Comparison of ENCODE assay signal across 10 cellular contexts in genomic region chr9:136266641-136267040, GRCh38. TPM values are rescaled to one million over a fixed set of nuclear protein-coding genes. Genes with fewer than 3 reads are reported as not detected.
DNase-seq lines count a peak whose midpoint lies in the region; ATAC-seq, FAIRE-seq and TF ChIP-seq lines count a peak whose summit lies in the region.
"Not testable (repeated sequence)": the region's sequence is repeated elsewhere in the genome, so short reads cannot be mapped to it uniquely, and the experiment has no call there.
"Had no signal": no experiment of that assay in that cellular context is flagged by ENCODE, and none has a peak within 500 bp of the region (broad histone marks: within the 10 kb centered on the region; RNA-seq: fewer than 3 reads in every experiment).

No MANE protein-coding gene starts in this region.

- not testable (repeated sequence) for H3K9ac ChIP-seq in keratinocyte (ENCODE audit: control insufficient read depth, extremely low read depth, insufficient read depth, low read length)

- H3K4me1 ChIP-seq in CD4-positive, alpha-beta memory T cell (ENCODE audit: insufficient read depth, low read length); keratinocyte (ENCODE audit: control insufficient read depth, extremely low read depth, insufficient read depth, low read length); ovary (ENCODE audit: insufficient read depth); upper lobe of right lung: not testable (repeated sequence)

- FAIRE-seq in keratinocyte (lab: Jason Lieb, UNC), result not testable (repeated sequence)

- not testable (repeated sequence) for H3K9me1 ChIP-seq in keratinocyte (ENCODE audit: control insufficient read depth, extremely low read depth, insufficient read depth, low read length)

- dilution Hi-C loops in keratinocyte (cut with MboI; ENCODE audit: extremely low pct_ligation_motif_present, low sequenced_read_pairs), result not testable (repeated sequence)

- H3K36me3 Mint-ChIP-seq in CD4-positive, alpha-beta memory T cell; T-helper 1 cell treated with Interleukin-12 subunit alpha and Interleukin-12 subunit beta and Interleukin-4 antibody, amounts not matched to agents 30 μg/mL and 1 μg/mL, for 36 hours (ENCODE audit: low read depth); activated T-helper 2 cell treated with anti-CD3 and anti-CD28 coated beads, Interferon-gamma antibody, Interleukin-2, Interleukin-4, amounts not matched to agents 10 μg/mL and 5 μg/mL and 100 μg/mL, durations not matched to agents 14 hours and 24 hours and 36 hours (ENCODE audit: low read depth); dendritic cell treated with granulocyte-macrophage colony-stimulating factor and Interleukin-4, amounts not matched to agents 40 ng/mL and 50 ng/mL, for 4 days (ENCODE audit: low read depth): not testable (repeated sequence)

- H3K4me3 ChIP-seq in CD4-positive, alpha-beta memory T cell (ENCODE audit: low read length in 2 of 2), result peak overlapping the region in 1 of 2 donors; percentile 30
- H3K4me3 ChIP-seq in Jurkat, Clone E6-1 (ENCODE audit: low read length), result peak overlapping the region; percentile 35; the same call in 1 of the 2 replicates
- H3K4me3 ChIP-seq in keratinocyte (ENCODE audit: control insufficient read depth in 2 of 3, extremely low read depth in 1 of 3, insufficient read depth in 2 of 3, low read depth in 1 of 3, low read length in 3 of 3), result not testable (repeated sequence)
- H3K4me3 ChIP-seq in ovary (peak overlapping the region; percentile 35), upper lobe of right lung (peak overlapping the region; percentile 58)

- not testable (repeated sequence) for H2AFZ ChIP-seq in keratinocyte (ENCODE audit: control insufficient read depth, low read length)

- not testable (repeated sequence) for TF ChIP-seq POLR2A in ovary (IDR thresholded peaks at IDR 0.05)

- CTCF ChIA-PET in CD4-positive, alpha-beta memory T cell (lab: Charles Lee; ENCODE audit: partially characterized antibody), result interaction anchor here (1.2 kb wide), 1 partner anchor 144 kb away, joined by 4 read pairs; no protein-coding TSS in a partner anchor

- WGBS in ovary, 3 donors, result 85 to 92% (median 86%) methylated on average over 18 of the region's 18 CpGs

- H3K27me3 ChIP-seq in CD4-positive, alpha-beta memory T cell (ENCODE audit: insufficient read depth, low read length); ovary; upper lobe of right lung: not testable (repeated sequence)
- H3K27me3 ChIP-seq in keratinocyte (ENCODE audit: control insufficient read depth, extremely low read depth, insufficient read depth, low read length), result peaks cover 11% of the 10 kb centered on the region

- not testable (repeated sequence) for DNase-seq in CD4-positive, alpha-beta memory T cell; Jurkat, Clone E6-1 (ENCODE audit: low read depth, low spot score); activated T-helper 2 cell treated with anti-CD3 and anti-CD28 coated beads, Interferon-gamma antibody, Interleukin-2, Interleukin-4, amounts not matched to agents 10 μg/mL and 5 μg/mL and 100 μg/mL, durations not matched to agents 14 hours and 24 hours and 36 hours (ENCODE audit: low spot score); keratinocyte (ENCODE audit: low read depth, low spot score); ovary; upper lobe of right lung

- H4K20me1 ChIP-seq in keratinocyte (ENCODE audit: control insufficient read depth, extremely low read depth, insufficient read depth, low read length), result not testable (repeated sequence)

- ATAC-seq in upper lobe of right lung, result not testable (repeated sequence)

- TF ChIP-seq EP300 in ovary (IDR thresholded peaks at IDR 0.05), result not testable (repeated sequence)

- not testable (repeated sequence) for H3K36me3 ChIP-seq in CD4-positive, alpha-beta memory T cell (ENCODE audit: insufficient read depth, low read length); keratinocyte (ENCODE audit: control insufficient read depth in 2 of 2, extremely low read depth in 1 of 2, insufficient read depth in 2 of 2, low read length in 2 of 2); ovary; upper lobe of right lung

- H3K27ac Mint-ChIP-seq in CD4-positive, alpha-beta memory T cell, result peak overlapping the region in 6 of 7 donors; percentile 3 to 92 (median 80)
- peak overlapping the region; percentile 75 for H3K27ac Mint-ChIP-seq in T-helper 1 cell treated with Interleukin-12 subunit alpha and Interleukin-12 subunit beta and Interleukin-4 antibody, amounts not matched to agents 30 μg/mL and 1 μg/mL, for 36 hours
- H3K27ac Mint-ChIP-seq in activated T-helper 2 cell treated with anti-CD3 and anti-CD28 coated beads, Interferon-gamma antibody, Interleukin-2, Interleukin-4, amounts not matched to agents 10 μg/mL and 5 μg/mL and 100 μg/mL, durations not matched to agents 14 hours and 24 hours and 36 hours, result peak overlapping the region; percentile 68
- peak overlapping the region; percentile 80 for H3K27ac Mint-ChIP-seq in dendritic cell treated with granulocyte-macrophage colony-stimulating factor and Interleukin-4, amounts not matched to agents 40 ng/mL and 50 ng/mL, for 4 days

- POLR2A ChIA-PET in CD4-positive, alpha-beta memory T cell (lab: Charles Lee; ENCODE audit: partially characterized antibody), result interaction anchor here (0.7 to 1.9 kb wide), 12 partner anchors 12 to 358 kb away, joined by 3 to 10 read pairs (median 4); partner anchors contain the start of genes CAMSAP1, DNLZ, QSOX2 and UBAC1

- H3K27me3 Mint-ChIP-seq in CD4-positive, alpha-beta memory T cell; T-helper 1 cell treated with Interleukin-12 subunit alpha and Interleukin-12 subunit beta and Interleukin-4 antibody, amounts not matched to agents 30 μg/mL and 1 μg/mL, for 36 hours (ENCODE audit: low read depth); activated T-helper 2 cell treated with anti-CD3 and anti-CD28 coated beads, Interferon-gamma antibody, Interleukin-2, Interleukin-4, amounts not matched to agents 10 μg/mL and 5 μg/mL and 100 μg/mL, durations not matched to agents 14 hours and 24 hours and 36 hours (ENCODE audit: low read depth): not testable (repeated sequence)
- H3K27me3 Mint-ChIP-seq in dendritic cell treated with granulocyte-macrophage colony-stimulating factor and Interleukin-4, amounts not matched to agents 40 ng/mL and 50 ng/mL, for 4 days, result peaks cover 21% of the 10 kb centered on the region

- H3K9me3 ChIP-seq in CD4-positive, alpha-beta memory T cell (ENCODE audit: control insufficient read depth in 1 of 2, low read length in 2 of 2); keratinocyte (ENCODE audit: control insufficient read depth, low read depth, low read length); ovary; upper lobe of right lung: not testable (repeated sequence)

- not testable (repeated sequence) for H3K9me3 Mint-ChIP-seq in CD4-positive, alpha-beta memory T cell; T-helper 1 cell treated with Interleukin-12 subunit alpha and Interleukin-12 subunit beta and Interleukin-4 antibody, amounts not matched to agents 30 μg/mL and 1 μg/mL, for 36 hours; activated T-helper 2 cell treated with anti-CD3 and anti-CD28 coated beads, Interferon-gamma antibody, Interleukin-2, Interleukin-4, amounts not matched to agents 10 μg/mL and 5 μg/mL and 100 μg/mL, durations not matched to agents 14 hours and 24 hours and 36 hours; dendritic cell treated with granulocyte-macrophage colony-stimulating factor and Interleukin-4, amounts not matched to agents 40 ng/mL and 50 ng/mL, for 4 days

- H3K4me1 Mint-ChIP-seq in CD4-positive, alpha-beta memory T cell, result peaks cover 2 to 12% (median 4%) of the 10 kb centered on the region in 4 donors
- not testable (repeated sequence) for H3K4me1 Mint-ChIP-seq in T-helper 1 cell treated with Interleukin-12 subunit alpha and Interleukin-12 subunit beta and Interleukin-4 antibody, amounts not matched to agents 30 μg/mL and 1 μg/mL, for 36 hours (ENCODE audit: low read depth); activated T-helper 2 cell treated with anti-CD3 and anti-CD28 coated beads, Interferon-gamma antibody, Interleukin-2, Interleukin-4, amounts not matched to agents 10 μg/mL and 5 μg/mL and 100 μg/mL, durations not matched to agents 14 hours and 24 hours and 36 hours (ENCODE audit: low read depth)
- peaks cover 24% of the 10 kb centered on the region for H3K4me1 Mint-ChIP-seq in dendritic cell treated with granulocyte-macrophage colony-stimulating factor and Interleukin-4, amounts not matched to agents 40 ng/mL and 50 ng/mL, for 4 days (ENCODE audit: low read depth)

- H3K4me2 ChIP-seq in keratinocyte (ENCODE audit: control insufficient read depth, extremely low read depth, insufficient read depth, low read depth, low read length), result peak overlapping the region; percentile 53

- not testable (repeated sequence) for H3K27ac ChIP-seq in CD4-positive, alpha-beta memory T cell (ENCODE audit: low read depth, low read length); keratinocyte (ENCODE audit: control insufficient read depth, insufficient read depth, low read length); ovary; upper lobe of right lung

- not testable (repeated sequence) for TF ChIP-seq CTCF in keratinocyte (optimal IDR thresholded peaks at IDR 0.05 in 1 of 3, IDR thresholded peaks at IDR 0.05 in 1 of 3, conservative IDR thresholded peaks at IDR 0.05 in 1 of 3; ENCODE audit: extremely low read depth in 1 of 3, insufficient read depth in 2 of 3, low read length in 3 of 3); ovary (IDR thresholded peaks at IDR 0.05); upper lobe of right lung (IDR thresholded peaks at IDR 0.05)

- peak overlapping the region; percentile 67 to 90 (median 84) for H3K4me3 Mint-ChIP-seq in CD4-positive, alpha-beta memory T cell
- H3K4me3 Mint-ChIP-seq in T-helper 1 cell treated with Interleukin-12 subunit alpha and Interleukin-12 subunit beta and Interleukin-4 antibody, amounts not matched to agents 30 μg/mL and 1 μg/mL, for 36 hours, result peak overlapping the region; percentile 71
- peak overlapping the region; percentile 66 for H3K4me3 Mint-ChIP-seq in activated T-helper 2 cell treated with anti-CD3 and anti-CD28 coated beads, Interferon-gamma antibody, Interleukin-2, Interleukin-4, amounts not matched to agents 10 μg/mL and 5 μg/mL and 100 μg/mL, durations not matched to agents 14 hours and 24 hours and 36 hours (ENCODE audit: low read depth)
- peak overlapping the region; percentile 63 for H3K4me3 Mint-ChIP-seq in dendritic cell treated with granulocyte-macrophage colony-stimulating factor and Interleukin-4, amounts not matched to agents 40 ng/mL and 50 ng/mL, for 4 days

- H3K79me2 ChIP-seq in keratinocyte (ENCODE audit: control insufficient read depth, insufficient read depth, low read length), result not testable (repeated sequence)

- intact Hi-C loops in CD4-positive, alpha-beta memory T cell (cut with micrococcal nuclease), result loop anchor here (1.0 to 5.0 kb wide), 3 partner anchors 21 to 136 kb away; partner anchors contain the start of genes DNLZ, QSOX2 and SNAPC4
- intact Hi-C loops in activated T-helper 2 cell treated with anti-CD3 and anti-CD28 coated beads, Interferon-gamma antibody, Interleukin-2, Interleukin-4, amounts not matched to agents 10 μg/mL and 5 μg/mL and 100 μg/mL, durations not matched to agents 14 hours and 24 hours and 36 hours (cut with micrococcal nuclease), result loop anchor here (1.0 kb wide), 1 partner anchor 21 kb away; the partner anchor contains the start of gene QSOX2
- intact Hi-C loops in dendritic cell treated with granulocyte-macrophage colony-stimulating factor and Interleukin-4, amounts not matched to agents 40 ng/mL and 50 ng/mL, for 4 days (cut with micrococcal nuclease), result loop anchor here (1.0 kb wide), 1 partner anchor 21 kb away; the partner anchor contains the start of gene QSOX2
- intact Hi-C loops in ovary (cut with DNase I); upper lobe of right lung (cut with DNase I): not testable (repeated sequence)

RNA-seq across cellular contexts. Expression of gene QSOX2, which starts 21.0 kb away (rescaled TPM):
- total RNA-seq in CD4-positive, alpha-beta memory T cell, result 10 to 100 TPM; 14.8 to 15.0 TPM
- polyA plus RNA-seq in CD4-positive, alpha-beta memory T cell, result under 1 TPM; 0.35 to 0.87 TPM
- 22.4 TPM for polyA plus RNA-seq in Jurkat, Clone E6-1 (2012; ENCODE audit: insufficient read depth, insufficient read length)
- 24.9 and 25.4 TPM in 2 replicates for total RNA-seq in activated T-helper 2 cell treated with anti-CD3 and anti-CD28 coated beads, Interferon-gamma antibody, Interleukin-2, Interleukin-4, amounts not matched to agents 10 μg/mL and 5 μg/mL and 100 μg/mL, durations not matched to agents 14 hours and 24 hours and 36 hours
- polyA plus RNA-seq in keratinocyte, result 6.9 to 11.9 TPM (median 10.9 TPM) in 3 replicates
- polyA plus RNA-seq in keratinocyte (2011; ENCODE audit: low read depth), result 7.8 TPM
- 2.4 and 3.4 TPM in 2 replicates for polyA plus RNA-seq in keratinocyte (2011; cell fraction: cytosol; rRNA removed)
- polyA plus RNA-seq in keratinocyte (2011; cell fraction: nucleus; rRNA removed), result 22.9 and 28.2 TPM in 2 replicates
- polyA plus RNA-seq in keratinocyte (2012; ENCODE audit: low replicate concordance), result 6.2 and 8.8 TPM in 2 replicates
- polyA minus RNA-seq in keratinocyte, result 8.9 to 11.9 TPM (median 9.2 TPM) in 3 replicates
- 5.8 TPM for polyA minus RNA-seq in keratinocyte (2011; cell fraction: cytosol; rRNA and poly(A)+ RNA removed)
- polyA minus RNA-seq in keratinocyte (2011; cell fraction: nucleus; rRNA and poly(A)+ RNA removed), result 15.0 and 25.2 TPM in 2 replicates
- total RNA-seq in ovary, result 10 to 100 TPM in 3 of 7 donors, 1 to 10 TPM in 4; 7.5 to 14.3 (median 10.0) TPM
- 1 to 10 TPM; 5.6 to 5.8 TPM for polyA plus RNA-seq in ovary
- total RNA-seq in upper lobe of right lung, result 13.1 TPM

RNA-seq across cellular contexts. Expression of gene CCDC187, which starts 37.3 kb away (rescaled TPM):
- not detected for total RNA-seq in CD4-positive, alpha-beta memory T cell
- polyA plus RNA-seq in CD4-positive, alpha-beta memory T cell, result not detected
- not detected for polyA plus RNA-seq in Jurkat, Clone E6-1 (2012; ENCODE audit: insufficient read depth, insufficient read length)
- total RNA-seq in activated T-helper 2 cell treated with anti-CD3 and anti-CD28 coated beads, Interferon-gamma antibody, Interleukin-2, Interleukin-4, amounts not matched to agents 10 μg/mL and 5 μg/mL and 100 μg/mL, durations not matched to agents 14 hours and 24 hours and 36 hours, result 0.02 TPM in 1 of 2 replicates, not detected in the other
- polyA plus RNA-seq in keratinocyte, result 0.03 to 0.04 TPM in 2 of 3 replicates, not detected in the other
- not detected for polyA plus RNA-seq in keratinocyte (2011; ENCODE audit: low read depth)
- polyA plus RNA-seq in keratinocyte (2011; cell fraction: cytosol; rRNA removed), result not detected in 2 replicates
- polyA plus RNA-seq in keratinocyte (2011; cell fraction: nucleus; rRNA removed), result 0.03 TPM in 1 of 2 replicates, not detected in the other
- not detected in 2 replicates for polyA plus RNA-seq in keratinocyte (2012; ENCODE audit: low replicate concordance)
- 0.26 TPM in 1 of 3 replicates, not detected in the others for polyA minus RNA-seq in keratinocyte
- polyA minus RNA-seq in keratinocyte (2011; cell fraction: cytosol; rRNA and poly(A)+ RNA removed), result not detected
- not detected in 2 replicates for polyA minus RNA-seq in keratinocyte (2011; cell fraction: nucleus; rRNA and poly(A)+ RNA removed)
- total RNA-seq in ovary, result 10 to 100 TPM in 1 of 7 donors, 1 to 10 TPM in 2, under 1 TPM in 3, not detected in 1; 0.03 to 15.7 (median 1.2) TPM
- polyA plus RNA-seq in ovary, result under 1 TPM; 0.02 to 0.05 TPM
- total RNA-seq in upper lobe of right lung, result 0.09 TPM
- total RNA-seq: lung microvascular endothelial cell, sigmoid colon had no signal
